ENCODE assay signal across 8 cellular contexts in the genomic region with DNA sequence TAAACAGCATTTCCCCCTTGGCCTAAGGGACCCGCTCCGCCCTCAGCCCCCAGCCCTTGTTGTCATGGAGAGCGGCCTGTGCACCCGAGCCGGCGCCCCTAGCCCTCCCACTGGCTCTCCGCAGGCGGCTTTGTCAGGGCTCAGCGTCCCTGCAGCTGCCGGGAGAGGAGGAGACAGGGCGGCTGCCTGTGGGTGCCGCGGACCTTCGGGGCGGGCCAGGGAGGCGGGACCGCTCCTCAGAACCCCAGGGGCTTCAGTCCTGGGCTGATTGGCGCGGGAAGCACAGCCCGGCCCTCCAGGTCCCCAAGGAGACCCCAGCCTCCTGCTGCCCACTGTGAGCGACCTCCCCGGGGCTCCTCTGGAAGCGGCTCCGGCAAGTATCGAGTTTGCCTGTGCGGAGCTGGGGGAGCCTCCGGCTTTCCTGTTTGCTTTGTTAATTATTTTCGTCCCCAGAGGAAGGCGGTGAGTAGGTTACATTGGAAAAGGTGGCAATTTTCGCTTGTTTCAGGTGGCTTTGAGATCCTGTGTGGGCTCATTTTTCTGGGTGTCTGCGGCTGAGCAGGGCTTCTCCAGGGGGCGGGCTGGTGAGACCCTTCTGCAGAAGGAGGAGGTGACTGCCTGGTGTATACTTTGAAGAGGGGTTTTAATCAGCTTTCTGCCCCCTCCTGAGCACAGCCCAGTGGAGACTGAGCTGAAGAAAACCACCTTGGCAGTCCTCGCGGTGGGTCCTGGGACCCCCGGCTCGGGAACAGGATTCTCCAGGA. TPM values are rescaled to one million over a fixed set of nuclear protein-coding genes. Genes with fewer than 3 reads are reported as not detected.
DNase-seq lines count a peak whose midpoint lies in the region; ATAC-seq and TF ChIP-seq lines count a peak whose summit lies in the region.

A gene with protein sequence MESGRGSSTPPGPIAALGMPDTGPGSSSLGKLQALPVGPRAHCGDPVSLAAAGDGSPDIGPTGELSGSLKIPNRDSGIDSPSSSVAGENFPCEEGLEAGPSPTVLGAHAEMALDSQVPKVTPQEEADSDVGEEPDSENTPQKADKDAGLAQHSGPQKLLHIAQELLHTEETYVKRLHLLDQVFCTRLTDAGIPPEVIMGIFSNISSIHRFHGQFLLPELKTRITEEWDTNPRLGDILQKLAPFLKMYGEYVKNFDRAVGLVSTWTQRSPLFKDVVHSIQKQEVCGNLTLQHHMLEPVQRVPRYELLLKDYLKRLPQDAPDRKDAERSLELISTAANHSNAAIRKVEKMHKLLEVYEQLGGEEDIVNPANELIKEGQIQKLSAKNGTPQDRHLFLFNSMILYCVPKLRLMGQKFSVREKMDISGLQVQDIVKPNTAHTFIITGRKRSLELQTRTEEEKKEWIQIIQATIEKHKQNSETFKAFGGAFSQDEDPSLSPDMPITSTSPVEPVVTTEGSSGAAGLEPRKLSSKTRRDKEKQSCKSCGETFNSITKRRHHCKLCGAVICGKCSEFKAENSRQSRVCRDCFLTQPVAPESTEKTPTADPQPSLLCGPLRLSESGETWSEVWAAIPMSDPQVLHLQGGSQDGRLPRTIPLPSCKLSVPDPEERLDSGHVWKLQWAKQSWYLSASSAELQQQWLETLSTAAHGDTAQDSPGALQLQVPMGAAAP (plus strand): TSS at position 256 of the 764 bp plus-strand sequence. CDS start 28,734 bp downstream, outside the sequence.

- H3K9me3 ChIP-seq in osteoblast (ENCODE audit: low read depth, low read length): no peaks in the 10 kb centered on the region

- no peaks in the 10 kb centered on the region for H3K36me3 ChIP-seq in osteoblast (ENCODE audit: insufficient read depth, low read length)

- peak within 1 kb of the TSS; percentile 76 for H3K4me2 ChIP-seq in osteoblast (ENCODE audit: insufficient read depth, low read length)

- H3K4me3 ChIP-seq in osteoblast (ENCODE audit: insufficient read depth, low read length): peak within 1 kb of the TSS; percentile 58

- no peak within 1 kb of the TSS for H3K27ac ChIP-seq in osteoblast (ENCODE audit: low read depth, low read length)

- DNase-seq in ELF-1 (ENCODE audit: low read depth, low spot score) (peak; percentile 67), NCI-H345 treated with DMSO at 0.1 percent for 48 hours (lab: John Stamatoyannopoulos, UW; ENCODE audit: unreplicated experiment) (peak; percentile 54), germinal center (ENCODE audit: low spot score) (peak; percentile 20), osteoblast (ENCODE audit: insufficient read length, low spot score, missing footprints) (peak; percentile 92), OCI-M1 (lab: John Stamatoyannopoulos, UW) (no peak)
- peak; percentile 58 to 70 for DNase-seq in activated T-cell treated with anti-CD3 and anti-CD28 coated beads, Interleukin-2, amount 50 U/mL, for 48 hours

- H4K20me1 ChIP-seq in osteoblast (ENCODE audit: insufficient read depth, low read length): no peaks in the 10 kb centered on the region

- H3K4me1 ChIP-seq in osteoblast (ENCODE audit: insufficient read depth, low read length): no peaks in the 10 kb centered on the region

- H3K79me2 ChIP-seq in osteoblast (ENCODE audit: insufficient read depth, low read length): no peaks in the 10 kb centered on the region

- no peak for TF ChIP-seq CTCF in osteoblast (IDR thresholded peaks at IDR 0.05; ENCODE audit: extremely low read depth, low read depth, low read length)

- H2AFZ ChIP-seq in osteoblast (ENCODE audit: low read length): peak within 1 kb of the TSS; percentile 83

- H3K27me3 ChIP-seq in osteoblast (ENCODE audit: insufficient read depth, low read length): peaks cover 35% of the 10 kb centered on the region

- no peak for ATAC-seq in GM21390 (IDR thresholded peaks at IDR 0.05; ENCODE audit: unreplicated experiment)
- ATAC-seq in HG03442 (IDR thresholded peaks at IDR 0.05; ENCODE audit: unreplicated experiment): no peak

RNA-seq across cellular contexts. Expression of the gene that starts here (rescaled TPM):
- total RNA-seq in osteoblast: under 0.01 TPM in 1 of 2 replicates, not detected in the other

Comparison
In these comparisons a context has a peak if more than half of its experiments do, and no peak if none do; other contexts are left out.
1. Peak in DNase-seq, H3K4me3 ChIP-seq and H3K4me2 ChIP-seq in osteoblast; RNA of the gene not detected or under 1 TPM.